In the genomic region with DNA sequence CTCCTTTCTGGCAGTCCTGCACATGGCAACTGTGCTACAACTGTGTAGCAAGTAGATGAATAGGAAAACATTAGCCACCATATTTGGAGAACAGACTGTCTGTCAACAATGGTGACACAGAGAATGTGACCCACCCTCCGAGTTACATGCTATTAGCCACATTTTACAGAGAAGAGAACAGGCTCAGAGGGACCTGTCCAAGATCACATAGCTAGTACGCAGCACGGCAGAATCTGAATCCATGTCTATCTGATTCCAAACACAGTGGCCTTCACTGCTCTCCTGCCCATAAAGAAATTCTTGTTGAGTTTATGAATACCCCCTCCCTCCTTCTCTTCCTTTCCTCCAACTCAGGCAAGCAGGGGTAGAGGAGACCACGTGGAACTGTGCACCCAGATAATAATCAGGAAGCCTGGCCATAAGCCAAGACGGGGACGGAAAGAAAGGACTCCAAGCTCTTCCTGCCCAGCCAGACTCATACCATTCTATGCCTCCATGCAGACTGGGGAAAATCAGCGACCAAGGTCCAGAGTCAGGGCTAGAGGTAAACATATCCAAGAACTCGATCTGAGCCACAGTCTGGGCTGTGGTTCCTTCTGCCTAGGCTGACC, we compare ENCODE assay signal across 1 cellular context.
TF ChIP-seq lines count a peak whose summit lies in the region.

No MANE protein-coding gene starts in this region.

TF ChIP-seq in K562, 482 proteins besides CTCF, POLR2A, EP300 and RAD21 (continued from another document):
- TF ChIP-seq MYC (IDR thresholded peaks at IDR 0.05; ENCODE audit: low read depth, low read length), result peak; percentile 51; the same call in 1 of the 2 replicates
- TF ChIP-seq MYC (CRISPR knock-in tag; IDR thresholded peaks at IDR 0.05; ENCODE audit: borderline replicate concordance, low read depth), result no peak
- peak; percentile 11; the same call in 1 of the 2 replicates for TF ChIP-seq L3MBTL2 (IDR thresholded peaks at IDR 0.05)
- no peak for TF ChIP-seq TAF1 (IDR thresholded peaks at IDR 0.05; ENCODE audit: control insufficient read depth, extremely low read depth, insufficient read depth, low read length, severe bottlenecking)
- TF ChIP-seq, protein P1, sequence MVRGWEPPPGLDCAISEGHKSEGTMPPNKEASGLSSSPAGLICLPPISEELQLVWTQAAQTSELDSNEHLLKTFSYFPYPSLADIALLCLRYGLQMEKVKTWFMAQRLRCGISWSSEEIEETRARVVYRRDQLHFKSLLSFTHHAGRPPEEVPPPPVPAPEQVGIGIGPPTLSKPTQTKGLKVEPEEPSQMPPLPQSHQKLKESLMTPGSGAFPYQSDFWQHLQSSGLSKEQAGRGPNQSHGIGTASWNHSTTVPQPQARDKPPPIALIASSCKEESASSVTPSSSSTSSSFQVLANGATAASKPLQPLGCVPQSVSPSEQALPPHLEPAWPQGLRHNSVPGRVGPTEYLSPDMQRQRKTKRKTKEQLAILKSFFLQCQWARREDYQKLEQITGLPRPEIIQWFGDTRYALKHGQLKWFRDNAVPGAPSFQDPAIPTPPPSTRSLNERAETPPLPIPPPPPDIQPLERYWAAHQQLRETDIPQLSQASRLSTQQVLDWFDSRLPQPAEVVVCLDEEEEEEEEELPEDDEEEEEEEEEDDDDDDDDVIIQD (CRISPR knock-in tag; IDR thresholded peaks at IDR 0.05), result no peak
- TF ChIP-seq EP400 (IDR thresholded peaks at IDR 0.05), result no peak
- no peak for TF ChIP-seq HMGN3 (IDR thresholded peaks at IDR 0.05; ENCODE audit: borderline replicate concordance, extremely low read depth, insufficient read length, low read depth, low read length)
- no peak for TF ChIP-seq ZNF77 (CRISPR knock-in tag; IDR thresholded peaks at IDR 0.05)
- TF ChIP-seq FOXJ2 (tag; IDR thresholded peaks at IDR 0.05), result peak; percentile 62; the same call in 1 of the 2 replicates
- TF ChIP-seq DACH1 (IDR thresholded peaks at IDR 0.05; ENCODE audit: partially characterized antibody), result no peak
- no peak for TF ChIP-seq ASH1L (IDR thresholded peaks at IDR 0.05; ENCODE audit: borderline replicate concordance, low read depth, partially characterized antibody)
- TF ChIP-seq ZBTB1 (CRISPR knock-in tag; IDR thresholded peaks at IDR 0.05; ENCODE audit: borderline replicate concordance, low read depth), result no peak
- no peak for TF ChIP-seq ZNF232 (CRISPR knock-in tag; IDR thresholded peaks at IDR 0.05)
- peak; percentile 81 for TF ChIP-seq NFIC (IDR thresholded peaks at IDR 0.05)
- TF ChIP-seq BRCA1 (IDR thresholded peaks at IDR 0.05), result no peak
- no peak for TF ChIP-seq BRCA1 (CRISPR knock-in tag; IDR thresholded peaks at IDR 0.05)
- TF ChIP-seq CEBPB (tag; IDR thresholded peaks at IDR 0.05), result no peak
- TF ChIP-seq ZNF589 (CRISPR knock-in tag; IDR thresholded peaks at IDR 0.05; ENCODE audit: low read depth), result no peak
TF ChIP-seq in K562: peak in this region for 4.
